ENCODE assay signal across 8 cellular contexts in genomic region chr6:31826793-31827285, GRCh38. TPM values are rescaled to one million over a fixed set of nuclear protein-coding genes. Genes with fewer than 3 reads are reported as not detected.
A peak's percentile ranks its signal among the peaks of the same experiment; 100 is the strongest.
DNase-seq lines count a peak whose midpoint lies in the region; ATAC-seq and TF ChIP-seq lines count a peak whose summit lies in the region.

No MANE protein-coding gene starts in this region.

- H3K4me3 ChIP-seq in AG10803 (ENCODE audit: low read length), result peak overlapping the region; percentile 88

- no peak for TF ChIP-seq CTCF in AG10803 (conservative IDR thresholded peaks at IDR 0.05; ENCODE audit: low read length)

- DNase-seq in AG10803 (ENCODE audit: low read depth) (peak; percentile 92), NCI-H460 (ENCODE audit: extremely low read depth, low read depth) (peak; percentile 56), anterior cingulate cortex (lab: John Stamatoyannopoulos, UW) (peak in 45 of 58 donors; percentile 34 to 90 (median 72)), hippocampal formation (lab: John Stamatoyannopoulos, UW) (peak; percentile 79 to 92), sciatic nerve (ENCODE audit: low spot score) (peak; percentile 90)

- ATAC-seq in GM18907 (IDR thresholded peaks at IDR 0.05; ENCODE audit: unreplicated experiment) (peak; percentile 14), sciatic nerve (peak; percentile 73), HG02852 (IDR thresholded peaks at IDR 0.05; ENCODE audit: unreplicated experiment) (no peak), GM21360 (IDR thresholded peaks at IDR 0.05; ENCODE audit: unreplicated experiment) (no peak)

- intact Hi-C loops in sciatic nerve (cut with DNase I), result no loop called here

RNA-seq across cellular contexts. Expression of gene HSPA1B, which starts 0.7 kb away (rescaled TPM):
- 58.3 and 60.4 TPM in 2 replicates for total RNA-seq in NCI-H460 (2014; rRNA removed; shearing (Covaris generic))
- 83.3 and 100 TPM in 2 replicates for polyA plus RNA-seq in NCI-H460 (2014; cell fraction: nucleus; rRNA removed)
- total RNA-seq in sciatic nerve, result 181 TPM

RNA-seq across cellular contexts. Expression of gene HSPA1A, which starts 11.5 kb away (rescaled TPM):
- total RNA-seq in NCI-H460 (2014; rRNA removed; shearing (Covaris generic)), result 43.3 and 46.7 TPM in 2 replicates
- polyA plus RNA-seq in NCI-H460 (2014; cell fraction: nucleus; rRNA removed), result 58.3 and 100 TPM in 2 replicates
- total RNA-seq in sciatic nerve, result 195 TPM

RNA-seq across cellular contexts. Expression of gene HSPA1L, which starts 11.8 kb away (rescaled TPM):
- total RNA-seq in NCI-H460 (2014; rRNA removed; shearing (Covaris generic)), result 0.82 and 1.0 TPM in 2 replicates
- 0.10 TPM in 1 of 2 replicates, not detected in the other for polyA plus RNA-seq in NCI-H460 (2014; cell fraction: nucleus; rRNA removed)
- total RNA-seq in sciatic nerve, result 2.8 TPM

RNA-seq across cellular contexts. Expression of gene LSM2, which starts 20.1 kb away (rescaled TPM):
- 62.6 and 64.3 TPM in 2 replicates for total RNA-seq in NCI-H460 (2014; rRNA removed; shearing (Covaris generic))
- polyA plus RNA-seq in NCI-H460 (2014; cell fraction: nucleus; rRNA removed), result 51.6 and 78.9 TPM in 2 replicates
- total RNA-seq in sciatic nerve, result 30.1 TPM

RNA-seq across cellular contexts. Expression of gene VARS1, which starts 31.3 kb away (rescaled TPM):
- total RNA-seq in NCI-H460 (2014; rRNA removed; shearing (Covaris generic)), result 42.1 and 46.7 TPM in 2 replicates
- 123 and 136 TPM in 2 replicates for polyA plus RNA-seq in NCI-H460 (2014; cell fraction: nucleus; rRNA removed)
- 42.3 TPM for total RNA-seq in sciatic nerve

Comparison
In these comparisons a context has a peak if more than half of its experiments do, and no peak if none do; other contexts are left out.
1. ATAC-seq: peak in GM18907 (single experiment) and sciatic nerve (single experiment); none in HG02852 (single experiment) and GM21360 (single experiment).
2. Peak in every context shown above with its lines, with median percentiles within 50 percentile points of each other: DNase-seq.